ENCODE assay signal across 29 cellular contexts in the genomic region with DNA sequence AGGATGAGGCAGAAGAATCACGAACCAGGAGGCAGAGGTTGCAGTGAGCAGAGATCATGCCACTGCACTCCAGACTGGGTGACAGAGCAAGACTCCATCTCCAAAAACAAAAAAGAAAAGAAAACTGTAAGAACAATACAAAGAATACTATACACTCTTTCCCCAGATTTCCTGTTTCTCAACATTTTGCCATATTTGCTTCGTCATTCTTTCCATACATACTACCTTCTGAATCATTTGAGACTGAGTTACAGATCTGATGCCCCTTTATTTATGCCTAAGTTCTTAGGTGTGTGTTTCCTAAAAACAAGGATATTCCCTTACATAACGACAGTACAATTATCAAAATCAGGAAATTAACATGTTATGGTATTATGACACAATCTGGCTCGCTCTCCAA.
"Had no signal": no experiment of that assay in that cellular context is flagged by ENCODE, and none has a peak within 500 bp of the region (broad histone marks: within the 10 kb centered on the region; RNA-seq: fewer than 3 reads in every experiment).

No MANE protein-coding gene starts in this region.

- H3K36me3 ChIP-seq: brain microvascular endothelial cell, gastrocnemius medialis, heart left ventricle had no signal

- H3K27ac Mint-ChIP-seq: activated CD4-positive, alpha-beta memory T cell treated with anti-CD3 and anti-CD28 coated beads for 36 hours; activated CD4-positive, alpha-beta T cell treated with anti-CD3 and anti-CD28 coated beads for 36 hours; activated CD4-positive, alpha-beta T cell treated with anti-CD3 and anti-CD28 coated beads, Interleukin-2, amount 10 ng/mL, durations not matched to agents 24 days and 14 days; activated naive CD4-positive, alpha-beta T cell treated with anti-CD3 and anti-CD28 coated beads, Interleukin-2, amount 10 ng/mL, durations not matched to agents 7 days and 5 days; activated naive CD4-positive, alpha-beta T cell treated with anti-CD3 and anti-CD28 coated beads, Interleukin-2, amount 50 U/mL, for 72 hours; activated naive CD8-positive, alpha-beta T cell treated with anti-CD3 and anti-CD28 coated beads, Interleukin-2, amount 10 ng/mL, durations not matched to agents 7 days and 5 days; activated T-cell treated with anti-CD3 and anti-CD28 coated beads, Interleukin-2, amount 50 U/mL, for 24 hours; activated T-cell treated with anti-CD3 and anti-CD28 coated beads, Interleukin-2, amount 50 U/mL, for 72 hours had no signal

- H3K4me3 ChIP-seq: gastrocnemius medialis, heart left ventricle had no signal

- H3K9me3 Mint-ChIP-seq: activated CD4-positive, alpha-beta memory T cell treated with anti-CD3 and anti-CD28 coated beads for 36 hours; activated CD4-positive, alpha-beta T cell treated with anti-CD3 and anti-CD28 coated beads, Interleukin-2, amount 10 ng/mL, durations not matched to agents 24 days and 14 days; activated naive CD4-positive, alpha-beta T cell treated with anti-CD3 and anti-CD28 coated beads, Interleukin-2, amount 10 ng/mL, durations not matched to agents 7 days and 5 days; activated naive CD4-positive, alpha-beta T cell treated with anti-CD3 and anti-CD28 coated beads, Interleukin-2, amount 50 U/mL, for 72 hours; activated naive CD8-positive, alpha-beta T cell treated with anti-CD3 and anti-CD28 coated beads, Interleukin-2, amount 10 ng/mL, durations not matched to agents 7 days and 5 days; activated T-cell treated with anti-CD3 and anti-CD28 coated beads, Interleukin-2, amount 50 U/mL, for 24 hours; activated T-cell treated with anti-CD3 and anti-CD28 coated beads, Interleukin-2, amount 50 U/mL, for 72 hours had no signal

- H3K4me3 Mint-ChIP-seq: activated CD4-positive, alpha-beta memory T cell treated with anti-CD3 and anti-CD28 coated beads for 36 hours; activated CD4-positive, alpha-beta T cell treated with anti-CD3 and anti-CD28 coated beads for 36 hours; activated CD4-positive, alpha-beta T cell treated with anti-CD3 and anti-CD28 coated beads, Interleukin-2, amount 10 ng/mL, durations not matched to agents 24 days and 14 days; activated naive CD4-positive, alpha-beta T cell treated with anti-CD3 and anti-CD28 coated beads, Interleukin-2, amount 10 ng/mL, durations not matched to agents 7 days and 5 days; activated naive CD8-positive, alpha-beta T cell treated with anti-CD3 and anti-CD28 coated beads, Interleukin-2, amount 10 ng/mL, durations not matched to agents 7 days and 5 days; activated T-cell treated with anti-CD3 and anti-CD28 coated beads, Interleukin-2, amount 50 U/mL, for 24 hours; activated T-cell treated with anti-CD3 and anti-CD28 coated beads, Interleukin-2, amount 50 U/mL, for 72 hours had no signal

- H3K4me1 ChIP-seq: foreskin keratinocyte, gastrocnemius medialis had no signal

- ATAC-seq: activated CD4-positive, alpha-beta T cell treated with anti-CD3 and anti-CD28 coated beads for 36 hours; activated naive CD4-positive, alpha-beta T cell treated with anti-CD3 and anti-CD28 coated beads, Interleukin-2, amount 50 U/mL, for 72 hours; activated T-cell treated with anti-CD3 and anti-CD28 coated beads, Interleukin-2, amount 50 U/mL, for 72 hours; esophagus mucosa; foreskin keratinocyte; gastrocnemius medialis had no signal

- H3K4me1 Mint-ChIP-seq: activated CD4-positive, alpha-beta T cell treated with anti-CD3 and anti-CD28 coated beads for 36 hours; activated CD4-positive, alpha-beta T cell treated with anti-CD3 and anti-CD28 coated beads, Interleukin-2, amount 10 ng/mL, durations not matched to agents 24 days and 14 days; activated naive CD4-positive, alpha-beta T cell treated with anti-CD3 and anti-CD28 coated beads, Interleukin-2, amount 10 ng/mL, durations not matched to agents 7 days and 5 days; activated naive CD8-positive, alpha-beta T cell treated with anti-CD3 and anti-CD28 coated beads, Interleukin-2, amount 10 ng/mL, durations not matched to agents 7 days and 5 days had no signal

- H3K27me3 ChIP-seq: brain microvascular endothelial cell, foreskin keratinocyte, gastrocnemius medialis, heart left ventricle had no signal

- DNase-seq: activated CD4-positive, alpha-beta memory T cell treated with anti-CD3 and anti-CD28 coated beads for 36 hours; activated CD4-positive, alpha-beta T cell treated with anti-CD3 and anti-CD28 coated beads for 36 hours; activated CD4-positive, alpha-beta T cell treated with anti-CD3 and anti-CD28 coated beads, Interleukin-2, amount 10 ng/mL, durations not matched to agents 24 days and 14 days; activated CD4-positive, CD25-positive, alpha-beta regulatory T cell; activated CD4-positive, CD25-positive, alpha-beta regulatory T cell treated with anti-CD3 and anti-CD28 coated beads, Interleukin-2, amount 50 U/mL, for 72 hours; activated CD8-positive, alpha-beta memory T cell treated with anti-CD3 and anti-CD28 coated beads, Interleukin-2, amount 50 U/mL, for 48 hours; activated gamma-delta T cell; activated naive CD4-positive, alpha-beta T cell; activated naive CD4-positive, alpha-beta T cell treated with anti-CD3 and anti-CD28 coated beads, Interleukin-2, amount 10 ng/mL, durations not matched to agents 7 days and 5 days; activated naive CD8-positive, alpha-beta T cell treated with anti-CD3 and anti-CD28 coated beads, Interleukin-2, amount 10 ng/mL, durations not matched to agents 7 days and 5 days; activated T-cell treated with anti-CD3 and anti-CD28 coated beads for 4 hours; activated T-cell treated with anti-CD3 and anti-CD28 coated beads, Interleukin-2, amount 50 U/mL, for 24 hours; activated T-cell treated with anti-CD3 and anti-CD28 coated beads, Interleukin-2, amount 50 U/mL, for 72 hours; amniotic stem cell; anterior cingulate cortex; brain microvascular endothelial cell; caudate nucleus; cortex of kidney; effector CD8-positive, alpha-beta T cell; foreskin keratinocyte; gastrocnemius medialis; glutamatergic neuron; heart left ventricle; T-helper 2 cell had no signal

- H3K9me3 ChIP-seq: gastrocnemius medialis, heart left ventricle had no signal

- FAIRE-seq: astrocyte, colon, endometrium had no signal

- H3K36me3 Mint-ChIP-seq: activated CD4-positive, alpha-beta memory T cell treated with anti-CD3 and anti-CD28 coated beads for 36 hours; activated naive CD4-positive, alpha-beta T cell treated with anti-CD3 and anti-CD28 coated beads, Interleukin-2, amount 10 ng/mL, durations not matched to agents 7 days and 5 days; activated naive CD4-positive, alpha-beta T cell treated with anti-CD3 and anti-CD28 coated beads, Interleukin-2, amount 50 U/mL, for 72 hours; activated naive CD8-positive, alpha-beta T cell treated with anti-CD3 and anti-CD28 coated beads, Interleukin-2, amount 10 ng/mL, durations not matched to agents 7 days and 5 days had no signal

- H3K27ac ChIP-seq: brain microvascular endothelial cell, foreskin keratinocyte, gastrocnemius medialis had no signal
